In genomic region chr2:36266536-36267121, GRCh38 we compare ENCODE assay signal across 24 cellular contexts.
DNase-seq lines count a peak whose midpoint lies in the region; ATAC-seq and TF ChIP-seq lines count a peak whose summit lies in the region.
"Had no signal": no experiment of that assay in that cellular context is flagged by ENCODE, and none has a peak within 500 bp of the region (broad histone marks: within the 10 kb centered on the region; RNA-seq: fewer than 3 reads in every experiment).

No MANE protein-coding gene starts in this region.

- no peak overlapping the region for H3K4me3 Mint-ChIP-seq in activated CD4-positive, alpha-beta T cell treated with anti-CD3 and anti-CD28 coated beads, Interleukin-2, amount 10 ng/mL, durations not matched to agents 24 days and 14 days
- H3K4me3 Mint-ChIP-seq in activated CD4-positive, alpha-beta T cell treated with anti-CD3 and anti-CD28 coated beads, Interleukin-2, amount 10 ng/mL, durations not matched to agents 7 days and 5 days, result no peak overlapping the region
- no peak overlapping the region for H3K4me3 Mint-ChIP-seq in endodermal cell
- H3K4me3 Mint-ChIP-seq: CD4-positive, alpha-beta memory T cell; HFFc6 had no signal

- CTCF ChIA-PET in activated CD4-positive, alpha-beta T cell treated with anti-CD3 and anti-CD28 coated beads, Interleukin-2, amount 10 ng/mL, durations not matched to agents 7 days and 5 days (lab: Charles Lee), result interaction anchor here (0.6 kb wide), 1 partner anchor 320 kb away, joined by 3 read pairs; no protein-coding TSS in a partner anchor
- CTCF ChIA-PET in Panc1 (lab: Charles Lee), result no interaction called here

- no peaks in the 10 kb centered on the region for H3K27me3 Mint-ChIP-seq in activated CD4-positive, alpha-beta T cell treated with anti-CD3 and anti-CD28 coated beads, Interleukin-2, amount 10 ng/mL, durations not matched to agents 24 days and 14 days
- H3K27me3 Mint-ChIP-seq in activated CD4-positive, alpha-beta T cell treated with anti-CD3 and anti-CD28 coated beads, Interleukin-2, amount 10 ng/mL, durations not matched to agents 7 days and 5 days, result peaks cover 4% of the 10 kb centered on the region
- no peaks in the 10 kb centered on the region for H3K27me3 Mint-ChIP-seq in endodermal cell (ENCODE audit: insufficient read depth)
- H3K27me3 Mint-ChIP-seq: CD4-positive, alpha-beta memory T cell had no signal

- H3K9me3 Mint-ChIP-seq in activated CD4-positive, alpha-beta T cell treated with anti-CD3 and anti-CD28 coated beads, Interleukin-2, amount 10 ng/mL, durations not matched to agents 24 days and 14 days, result peaks cover 27% of the 10 kb centered on the region
- peaks cover 16% of the 10 kb centered on the region for H3K9me3 Mint-ChIP-seq in activated CD4-positive, alpha-beta T cell treated with anti-CD3 and anti-CD28 coated beads, Interleukin-2, amount 10 ng/mL, durations not matched to agents 7 days and 5 days
- H3K9me3 Mint-ChIP-seq in endodermal cell, result peaks cover 9% of the 10 kb centered on the region
- H3K9me3 Mint-ChIP-seq: HFFc6 had no signal

- peak overlapping the region; percentile 21 for H3K27ac Mint-ChIP-seq in activated CD4-positive, alpha-beta T cell treated with anti-CD3 and anti-CD28 coated beads, Interleukin-2, amount 10 ng/mL, durations not matched to agents 24 days and 14 days
- no peak overlapping the region for H3K27ac Mint-ChIP-seq in activated CD4-positive, alpha-beta T cell treated with anti-CD3 and anti-CD28 coated beads, Interleukin-2, amount 10 ng/mL, durations not matched to agents 7 days and 5 days
- no peak overlapping the region for H3K27ac Mint-ChIP-seq in endodermal cell
- H3K27ac Mint-ChIP-seq: HFFc6 had no signal

- in situ Hi-C loops in Panc1 (cut with HindIII; ENCODE audit: low pct_unique_long_range_greater_than_20kb, low sequenced_read_pairs), result no loop called here

- H3K27ac ChIP-seq in Panc1 (ENCODE audit: low read length), result no peak overlapping the region
- no peak overlapping the region for H3K27ac ChIP-seq in endodermal cell (ENCODE audit: low read depth, low read length)
- H3K27ac ChIP-seq: 22Rv1; BLaER1 treated with 17β-estradiol and CSF1 and Interleukin-3, amounts not matched to agents 10 nM and 100 nM had no signal

- no TSS peak for BruUV-seq in Panc1 (replicated peaks; lab: Mats Ljungman, UMichigan)

- ATAC-seq in Panc1 (no peak), HG03196 (IDR thresholded peaks at IDR 0.05; ENCODE audit: unreplicated experiment) (no peak), HG03039 (IDR thresholded peaks at IDR 0.05; ENCODE audit: unreplicated experiment) (no peak)

- TF ChIP-seq CTCF in Panc1 (IDR thresholded peaks at IDR 0.05) (peak; percentile 8; the same call in 1 of the 2 replicates), endodermal cell (conservative IDR thresholded peaks at IDR 0.05) (peak; percentile 22)

- WGBS in endodermal cell (ENCODE audit: insufficient coverage in 1 of 2, insufficient read length in 1 of 2), 2 experiments, result 67 to 88% methylated on average over 2 of the region's 2 CpGs

- no peaks in the 10 kb centered on the region for H3K36me3 ChIP-seq in Panc1 (ENCODE audit: control insufficient read depth, insufficient read depth, low read length)
- H3K36me3 ChIP-seq in endodermal cell (ENCODE audit: control insufficient read depth, insufficient read depth, low read length), result no peaks in the 10 kb centered on the region
- H3K36me3 ChIP-seq: BLaER1 treated with 17β-estradiol and CSF1 and Interleukin-3, amounts not matched to agents 10 nM and 100 nM had no signal

- no peak for DNase-seq in activated CD4-positive, alpha-beta T cell treated with anti-CD3 and anti-CD28 coated beads, Interleukin-2, amount 10 ng/mL, durations not matched to agents 24 days and 14 days
- DNase-seq in activated CD4-positive, alpha-beta T cell treated with anti-CD3 and anti-CD28 coated beads, Interleukin-2, amount 10 ng/mL, durations not matched to agents 7 days and 5 days, result no peak
- no peak for DNase-seq in Panc1 (ENCODE audit: low read depth, low spot score)
- no peak for DNase-seq in endodermal cell
- no peak for DNase-seq in RPMI8226
- DNase-seq in hepatic stellate cell (ENCODE audit: low spot score), result no peak
- DNase-seq: Caco-2; CD4-positive, alpha-beta memory T cell; DMS 273 treated with DMSO at 0.1 percent for 48 hours; DMS79 treated with DMSO at 0.1 percent for 48 hours; H7; HFFc6; KG1; NCI-H1092 treated with DMSO at 0.1 percent for 48 hours; NCI-H1436 treated with DMSO at 0.1 percent for 48 hours; NCI-H2029; NCI-H226; NCI-H526; OCI-M1; Right ventricle myocardium superior had no signal

- H3K4me1 ChIP-seq in Panc1 (ENCODE audit: control insufficient read depth, insufficient read depth, low read length) (no peaks in the 10 kb centered on the region), endodermal cell (ENCODE audit: control insufficient read depth, insufficient read depth, low read length) (peaks cover 2% of the 10 kb centered on the region)
- H3K4me1 ChIP-seq: Caco-2 had no signal

- no peak overlapping the region for H3K4me3 ChIP-seq in Panc1 (ENCODE audit: low read depth in 2 of 2, low read length in 2 of 2)
- no peak overlapping the region for H3K4me3 ChIP-seq in endodermal cell (ENCODE audit: low read length)
- H3K4me3 ChIP-seq: BLaER1 treated with 17β-estradiol and CSF1 and Interleukin-3, amounts not matched to agents 10 nM and 100 nM had no signal

- H3K36me3 Mint-ChIP-seq in activated CD4-positive, alpha-beta T cell treated with anti-CD3 and anti-CD28 coated beads, Interleukin-2, amount 10 ng/mL, durations not matched to agents 24 days and 14 days (ENCODE audit: low read depth), result peaks cover 3% of the 10 kb centered on the region
- H3K36me3 Mint-ChIP-seq in activated CD4-positive, alpha-beta T cell treated with anti-CD3 and anti-CD28 coated beads, Interleukin-2, amount 10 ng/mL, durations not matched to agents 7 days and 5 days (ENCODE audit: low read depth), result peaks cover 9% of the 10 kb centered on the region
- H3K36me3 Mint-ChIP-seq in endodermal cell (ENCODE audit: low read depth), result no peaks in the 10 kb centered on the region

- POLR2A ChIA-PET in activated CD4-positive, alpha-beta T cell treated with anti-CD3 and anti-CD28 coated beads, Interleukin-2, amount 10 ng/mL, durations not matched to agents 7 days and 5 days (lab: Charles Lee), result no interaction called here
- POLR2A ChIA-PET in Panc1 (lab: Charles Lee), result no interaction called here

- H3K27me3 ChIP-seq in Panc1 (ENCODE audit: control insufficient read depth, insufficient read depth, low read length) (no peaks in the 10 kb centered on the region), endodermal cell (ENCODE audit: control insufficient read depth, insufficient read depth, low read length, poor library complexity, severe bottlenecking) (no peaks in the 10 kb centered on the region)
- H3K27me3 ChIP-seq: BLaER1 treated with 17β-estradiol and CSF1 and Interleukin-3, amounts not matched to agents 10 nM and 100 nM had no signal

- intact Hi-C loops in activated CD4-positive, alpha-beta T cell treated with anti-CD3 and anti-CD28 coated beads, Interleukin-2, amount 10 ng/mL, durations not matched to agents 24 days and 14 days (cut with micrococcal nuclease), result no loop called here
- intact Hi-C loops in Panc1 (cut with micrococcal nuclease; ENCODE audit: unreplicated experiment), result no loop called here

- H3K9me3 ChIP-seq in Panc1 (ENCODE audit: control insufficient read depth, insufficient read depth, low read depth, low read length) (0 out of 2 replicates have a peak, but pooled peaks cover 3% of the 10 kb centered on the region), endodermal cell (ENCODE audit: control insufficient read depth, low read length) (peaks cover 30% of the 10 kb centered on the region)
- H3K9me3 ChIP-seq: Caco-2 had no signal

- no peak overlapping the region for H3K9ac ChIP-seq in endodermal cell (ENCODE audit: extremely low read depth, low read length, poor library complexity, severe bottlenecking)
- H3K9ac ChIP-seq: BLaER1 treated with 17β-estradiol and CSF1 and Interleukin-3, amounts not matched to agents 10 nM and 100 nM had no signal

- peaks cover 2% of the 10 kb centered on the region for H3K4me1 Mint-ChIP-seq in activated CD4-positive, alpha-beta T cell treated with anti-CD3 and anti-CD28 coated beads, Interleukin-2, amount 10 ng/mL, durations not matched to agents 24 days and 14 days
- peaks cover 12% of the 10 kb centered on the region for H3K4me1 Mint-ChIP-seq in activated CD4-positive, alpha-beta T cell treated with anti-CD3 and anti-CD28 coated beads, Interleukin-2, amount 10 ng/mL, durations not matched to agents 7 days and 5 days
- H3K4me1 Mint-ChIP-seq in endodermal cell, result peaks cover 26% of the 10 kb centered on the region
